ENCODE assay signal across 22 cellular contexts in genomic region chr7:142334236-142334635, GRCh38.
A peak's percentile ranks its signal among the peaks of the same experiment; 100 is the strongest.
DNase-seq lines count a peak whose midpoint lies in the region; ATAC-seq and TF ChIP-seq lines count a peak whose summit lies in the region.
"Had no signal": no experiment of that assay in that cellular context is flagged by ENCODE, and none has a peak within 500 bp of the region (broad histone marks: within the 10 kb centered on the region; RNA-seq: fewer than 3 reads in every experiment).

No MANE protein-coding gene starts in this region.

- H3K27ac Mint-ChIP-seq in CD4-positive, alpha-beta memory T cell, result no peak overlapping the region
- H3K27ac Mint-ChIP-seq: CD8-positive, alpha-beta memory T cell; GM23338 had no signal

- peaks cover 5 to 15% of the 10 kb centered on the region in 2 donors for H3K27me3 Mint-ChIP-seq in CD4-positive, alpha-beta memory T cell

- ATAC-seq in HG02840 (IDR thresholded peaks at IDR 0.05; ENCODE audit: low FRiP score, unreplicated experiment) (no peak), left colon (no peak)
- ATAC-seq: GM23338, Panc1 had no signal

- H3K4me3 Mint-ChIP-seq in CD4-positive, alpha-beta memory T cell, result peak overlapping the region in 5 of 8 donors; percentile 37 to 69 (median 63)
- H3K4me3 Mint-ChIP-seq: GM23338 had no signal

- no peaks in the 10 kb centered on the region for H3K4me1 ChIP-seq in CD4-positive, alpha-beta memory T cell (ENCODE audit: insufficient read depth, low read length)

- H3K9me3 ChIP-seq in CD4-positive, alpha-beta memory T cell (ENCODE audit: control insufficient read depth in 1 of 2, low read length in 2 of 2), result no peaks in the 10 kb centered on the region
- no peaks in the 10 kb centered on the region for H3K9me3 ChIP-seq in WERI-Rb-1 (ENCODE audit: severe bottlenecking)
- H3K9me3 ChIP-seq: BLaER1 treated with 17β-estradiol and CSF1 and Interleukin-3, amounts not matched to agents 10 nM and 100 nM had no signal

- peaks cover 0 to 11% (median 6%) of the 10 kb centered on the region in 4 donors for H3K4me1 Mint-ChIP-seq in CD4-positive, alpha-beta memory T cell

- TF ChIP-seq CTCF in WERI-Rb-1 (IDR thresholded peaks at IDR 0.05; ENCODE audit: low read depth, low read length), result no peak

- no peaks in the 10 kb centered on the region for H3K36me3 Mint-ChIP-seq in CD4-positive, alpha-beta memory T cell

- no peaks in the 10 kb centered on the region for H3K36me3 ChIP-seq in CD4-positive, alpha-beta memory T cell (ENCODE audit: insufficient read depth, low read length)
- no peaks in the 10 kb centered on the region for H3K36me3 ChIP-seq in WERI-Rb-1
- H3K36me3 ChIP-seq: BLaER1 treated with 17β-estradiol and CSF1 and Interleukin-3, amounts not matched to agents 10 nM and 100 nM had no signal

- H3K9me3 Mint-ChIP-seq in CD4-positive, alpha-beta memory T cell, result no peaks in the 10 kb centered on the region
- H3K9me3 Mint-ChIP-seq: CD8-positive, alpha-beta memory T cell; GM23338 had no signal

- CTCF ChIA-PET in CD4-positive, alpha-beta memory T cell (lab: Charles Lee; ENCODE audit: partially characterized antibody), result interaction anchor here (0.6 kb wide), 1 partner anchor 11 kb away, joined by 3 read pairs; no protein-coding TSS in a partner anchor

- POLR2A ChIA-PET in CD4-positive, alpha-beta memory T cell (lab: Charles Lee; ENCODE audit: partially characterized antibody), result interaction anchor here (1.2 to 1.9 kb wide), 2 partner anchors 18 to 464 kb away, joined by 4 to 11 read pairs; no protein-coding TSS in a partner anchor

- intact Hi-C loops in CD4-positive, alpha-beta memory T cell (cut with micrococcal nuclease), result no loop called here
- intact Hi-C loops in left colon (cut with DNase I, micrococcal nuclease), result no loop called here

- no peak overlapping the region for H3K27ac ChIP-seq in CD4-positive, alpha-beta memory T cell (ENCODE audit: low read depth, low read length)
- 0 out of 2 replicates have a peak overlapping the region, but pooled peaks have one; percentile 8 for H3K27ac ChIP-seq in WERI-Rb-1
- H3K27ac ChIP-seq in layer of hippocampus (ENCODE audit: low read depth, low read length), result peak overlapping the region; percentile 79
- peak overlapping the region; percentile 91 for H3K27ac ChIP-seq in substantia nigra (ENCODE audit: low read depth, low read length, poor library complexity, severe bottlenecking)
- H3K27ac ChIP-seq: BLaER1 treated with 17β-estradiol and CSF1 and Interleukin-3, amounts not matched to agents 10 nM and 100 nM; KMS-11 had no signal

- no peak for DNase-seq in CD4-positive, alpha-beta memory T cell
- DNase-seq in WERI-Rb-1, result no peak
- peak in 14 of 49 donors; percentile 11 to 51 (median 26) for DNase-seq in substantia nigra (lab: John Stamatoyannopoulos, UW)
- DNase-seq in left colon, result no peak
- no peak for DNase-seq in NCI-H1105 treated with DMSO at 0.1 percent for 48 hours (lab: John Stamatoyannopoulos, UW)
- DNase-seq: Calu3; CD8-positive, alpha-beta memory T cell; GDM1; HCEC 1CT; IMR-90; NCI-H1092 treated with DMSO at 0.1 percent for 48 hours; NCI-H146; NCI-H2029; NCI-H2227 treated with DMSO at 0.1 percent for 48 hours; NCI-H510A; NK-92 treated with Interleukin-12 subunit alpha and Interleukin-12 subunit beta, amount 100 ng/mL, for 24 hours had no signal

- H3K27me3 ChIP-seq in CD4-positive, alpha-beta memory T cell (ENCODE audit: insufficient read depth, low read length), result no peaks in the 10 kb centered on the region
- H3K27me3 ChIP-seq in WERI-Rb-1 (ENCODE audit: insufficient read depth, low read depth, severe bottlenecking), result no peaks in the 10 kb centered on the region
- no peaks in the 10 kb centered on the region for H3K27me3 ChIP-seq in layer of hippocampus (ENCODE audit: control insufficient read depth, insufficient read depth, low read length)
- H3K27me3 ChIP-seq: BLaER1 treated with 17β-estradiol and CSF1 and Interleukin-3, amounts not matched to agents 10 nM and 100 nM had no signal

- H3K4me3 ChIP-seq in CD4-positive, alpha-beta memory T cell (ENCODE audit: low read length in 2 of 2), result no peak overlapping the region
- no peak overlapping the region for H3K4me3 ChIP-seq in WERI-Rb-1 (ENCODE audit: low read depth, low read length)
- H3K4me3 ChIP-seq: BLaER1 treated with 17β-estradiol and CSF1 and Interleukin-3, amounts not matched to agents 10 nM and 100 nM; GM23338 had no signal
